In the genomic region with DNA sequence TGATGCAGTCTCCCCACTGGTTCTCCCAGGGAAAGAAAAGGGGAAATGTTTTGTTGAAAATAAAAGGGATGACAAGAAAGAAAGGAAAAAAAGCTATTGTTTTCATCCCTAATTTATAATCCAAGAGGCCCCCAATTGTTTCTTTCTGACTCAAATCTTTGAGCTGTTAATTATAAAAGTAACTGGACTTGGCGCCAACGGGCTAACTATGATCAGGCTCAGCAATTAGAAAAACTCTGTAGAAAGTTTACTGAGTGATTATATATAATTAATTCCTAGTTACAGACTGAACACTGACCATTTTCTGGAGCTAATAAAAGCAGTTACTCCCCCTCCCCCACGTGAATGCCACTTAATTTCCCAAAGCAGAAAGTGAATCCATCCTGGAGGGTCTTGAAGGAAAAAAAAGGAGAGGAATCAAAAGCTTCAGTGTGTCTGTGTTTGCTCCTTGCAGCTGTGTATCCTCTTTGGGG, we compare ENCODE assay signal across 9 cellular contexts. TPM values are rescaled to one million over a fixed set of nuclear protein-coding genes. Genes with fewer than 3 reads are reported as not detected.
DNase-seq lines count a peak whose midpoint lies in the region; ATAC-seq and TF ChIP-seq lines count a peak whose summit lies in the region.
"Had no signal": no experiment of that assay in that cellular context is flagged by ENCODE, and none has a peak within 500 bp of the region (broad histone marks: within the 10 kb centered on the region; RNA-seq: fewer than 3 reads in every experiment).

No MANE protein-coding gene starts in this region.

- peak; percentile 87 for DNase-seq in NCI-H1105 treated with DMSO at 0.1 percent for 48 hours (lab: John Stamatoyannopoulos, UW)
- DNase-seq in colonic mucosa: no peak
- DNase-seq in natural killer cell: no peak
- no peak for DNase-seq in central memory CD4-positive, alpha-beta T cell
- DNase-seq in RKO (ENCODE audit: low spot score): no peak
- DNase-seq: activated CD8-positive, alpha-beta memory T cell treated with anti-CD3 and anti-CD28 coated beads, Interleukin-2, amount 50 U/mL, for 48 hours had no signal

- intact Hi-C loops in colonic mucosa (cut with DNase I): no loop called here
- intact Hi-C loops in natural killer cell (cut with micrococcal nuclease): loop anchor here (10.0 kb wide), 1 partner anchor 152 kb away; a partner anchor contains a TSS

- H3K4me2 ChIP-seq in BLaER1 treated with 17β-estradiol and CSF1 and Interleukin-3, amounts not matched to agents 10 nM and 100 nM: peak overlapping the region; percentile 90 to 100 (median 97)

- H3K4me3 Mint-ChIP-seq in natural killer cell: peak overlapping the region; percentile 61

- no peaks in the 10 kb centered on the region for H3K36me3 Mint-ChIP-seq in natural killer cell

- peaks cover 3 to 32% (median 17%) of the 10 kb centered on the region in 11 experiments; a peak in 14 of 22 replicates for H4K20me1 ChIP-seq in BLaER1 treated with 17β-estradiol and CSF1 and Interleukin-3, amounts not matched to agents 10 nM and 100 nM

- H3K36me3 ChIP-seq in BLaER1 treated with 17β-estradiol and CSF1 and Interleukin-3, amounts not matched to agents 10 nM and 100 nM: peaks cover 0 to 24% (median 16%) of the 10 kb centered on the region in 11 experiments; a peak in 13 of 22 replicates
- H3K36me3 ChIP-seq in colonic mucosa: no peaks in the 10 kb centered on the region

- TF ChIP-seq CTCF in colonic mucosa (IDR thresholded peaks at IDR 0.05) (no peak), natural killer cell (IDR thresholded peaks at IDR 0.05) (no peak)

- peak overlapping the region; percentile 91 to 100 (median 98) for H3K27ac ChIP-seq in BLaER1 treated with 17β-estradiol and CSF1 and Interleukin-3, amounts not matched to agents 10 nM and 100 nM
- H3K27ac ChIP-seq in colonic mucosa: peak overlapping the region; percentile 99

- no peak overlapping the region for H3K27ac Mint-ChIP-seq in natural killer cell

- peak overlapping the region; percentile 52 to 75 (median 66) for H3K4me3 ChIP-seq in BLaER1 treated with 17β-estradiol and CSF1 and Interleukin-3, amounts not matched to agents 10 nM and 100 nM
- no peak overlapping the region for H3K4me3 ChIP-seq in colonic mucosa

- H3K4me1 ChIP-seq in BLaER1 treated with 17β-estradiol and CSF1 and Interleukin-3, amounts not matched to agents 10 nM and 100 nM: peaks cover 74 to 84% (median 78%) of the 10 kb centered on the region in 10 experiments
- H3K4me1 ChIP-seq in colonic mucosa: peaks cover 25% of the 10 kb centered on the region

- peaks cover 0 to 47% of the 10 kb centered on the region in 2 donors for H3K4me1 Mint-ChIP-seq in natural killer cell

- H3K27me3 Mint-ChIP-seq in natural killer cell (ENCODE audit: low read depth in 2 of 2): no peaks in the 10 kb centered on the region

- H3K27me3 ChIP-seq in BLaER1 treated with 17β-estradiol and CSF1 and Interleukin-3, amounts not matched to agents 10 nM and 100 nM: no peaks in the 10 kb centered on the region
- no peaks in the 10 kb centered on the region for H3K27me3 ChIP-seq in colonic mucosa

- peak overlapping the region; percentile 87 to 96 (median 91) for H3K9ac ChIP-seq in BLaER1 treated with 17β-estradiol and CSF1 and Interleukin-3, amounts not matched to agents 10 nM and 100 nM
- peak overlapping the region; percentile 28 to 89 for H3K9ac ChIP-seq in colonic mucosa (ENCODE audit: low read depth in 2 of 2, low read length in 2 of 2)

- ATAC-seq in natural killer cell (no peak), GM19452 (IDR thresholded peaks at IDR 0.05; ENCODE audit: unreplicated experiment) (no peak), GM18858 (IDR thresholded peaks at IDR 0.05; ENCODE audit: unreplicated experiment) (no peak)

- H3K9me3 Mint-ChIP-seq in natural killer cell: no peaks in the 10 kb centered on the region

- H3K9me3 ChIP-seq in BLaER1 treated with 17β-estradiol and CSF1 and Interleukin-3, amounts not matched to agents 10 nM and 100 nM (replicated peaks in 1 of 11): no peaks in the 10 kb centered on the region
- H3K9me3 ChIP-seq in colonic mucosa: no peaks in the 10 kb centered on the region

RNA-seq across cellular contexts. Expression of a gene that starts 3.2 kb away (rescaled TPM):
- 10 to 100 TPM; 45.4 to 53.1 TPM for total RNA-seq in colonic mucosa
- 10 to 100 TPM; 57.6 to 72.6 (median 69.8) TPM for total RNA-seq in natural killer cell
